Comparison of ENCODE assay signal across 12 cellular contexts in genomic region chr4:78749258-78749971, GRCh38. TPM values are rescaled to one million over a fixed set of nuclear protein-coding genes. Genes with fewer than 3 reads are reported as not detected.
DNase-seq lines count a peak whose midpoint lies in the region; ATAC-seq lines count a peak whose summit lies in the region.
"Had no signal": no experiment of that assay in that cellular context is flagged by ENCODE, and none has a peak within 500 bp of the region (broad histone marks: within the 10 kb centered on the region; RNA-seq: fewer than 3 reads in every experiment).

No MANE protein-coding gene starts in this region.

- peak; percentile 45 for ATAC-seq in GM19395 (IDR thresholded peaks at IDR 0.05; ENCODE audit: unreplicated experiment)
- ATAC-seq in HG03175 (IDR thresholded peaks at IDR 0.05; ENCODE audit: unreplicated experiment) = peak; percentile 57
- no peak for ATAC-seq in aorta (ENCODE audit: low FRiP score)

- intact Hi-C loops in dendritic cell treated with granulocyte-macrophage colony-stimulating factor and Interleukin-4, amounts not matched to agents 40 ng/mL and 50 ng/mL, for 4 days (cut with micrococcal nuclease) = no loop called here
- intact Hi-C loops in aorta (cut with DNase I) = no loop called here

- H3K9me3 ChIP-seq in BLaER1 (no peaks in the 10 kb centered on the region), aorta (ENCODE audit: control insufficient read depth, low read length) (no peaks in the 10 kb centered on the region)

- H3K36me3 ChIP-seq in BLaER1 = no peaks in the 10 kb centered on the region
- no peaks in the 10 kb centered on the region for H3K36me3 ChIP-seq in aorta (ENCODE audit: control insufficient read depth in 1 of 2, insufficient read depth in 2 of 2, low read length in 1 of 2)

- no peak for DNase-seq in aorta
- no peak for DNase-seq in NCI-H2029 treated with DMSO at 0.1 percent for 48 hours (lab: John Stamatoyannopoulos, UW)
- DNase-seq in cerebellar cortex (ENCODE audit: low spot score) = no peak
- no peak for DNase-seq in NCI-H1930 (lab: John Stamatoyannopoulos, UW)
- DNase-seq: HCEC 1CT, mesenchymal stem cell, NCI-H69, T-helper 17 cell had no signal

- H3K4me3 Mint-ChIP-seq in dendritic cell treated with granulocyte-macrophage colony-stimulating factor and Interleukin-4, amounts not matched to agents 40 ng/mL and 50 ng/mL, for 4 days = peak overlapping the region; percentile 20
- H3K4me3 Mint-ChIP-seq: T-helper 17 cell had no signal

- no peaks in the 10 kb centered on the region for H3K27me3 Mint-ChIP-seq in dendritic cell treated with granulocyte-macrophage colony-stimulating factor and Interleukin-4, amounts not matched to agents 40 ng/mL and 50 ng/mL, for 4 days
- H3K27me3 Mint-ChIP-seq: T-helper 17 cell had no signal

- H3K36me3 Mint-ChIP-seq in dendritic cell treated with granulocyte-macrophage colony-stimulating factor and Interleukin-4, amounts not matched to agents 40 ng/mL and 50 ng/mL, for 4 days (ENCODE audit: low read depth) = no peaks in the 10 kb centered on the region

- H3K27ac Mint-ChIP-seq in dendritic cell treated with granulocyte-macrophage colony-stimulating factor and Interleukin-4, amounts not matched to agents 40 ng/mL and 50 ng/mL, for 4 days = peak overlapping the region; percentile 99
- H3K27ac Mint-ChIP-seq: T-helper 17 cell had no signal

- H3K4me3 ChIP-seq in BLaER1 (no peak overlapping the region), aorta (ENCODE audit: low read length in 2 of 2) (no peak overlapping the region)

- H3K4me1 ChIP-seq in BLaER1 (peaks cover 23% of the 10 kb centered on the region), aorta (ENCODE audit: control insufficient read depth in 1 of 2, insufficient read depth in 2 of 2, low read length in 2 of 2) (no peaks in the 10 kb centered on the region)

- 68 to 69% methylated on average over 4 of the region's 4 CpGs for WGBS in aorta, 2 donors

- H3K4me1 Mint-ChIP-seq in dendritic cell treated with granulocyte-macrophage colony-stimulating factor and Interleukin-4, amounts not matched to agents 40 ng/mL and 50 ng/mL, for 4 days (ENCODE audit: low read depth) = peaks cover 39% of the 10 kb centered on the region

- H3K9me3 Mint-ChIP-seq in dendritic cell treated with granulocyte-macrophage colony-stimulating factor and Interleukin-4, amounts not matched to agents 40 ng/mL and 50 ng/mL, for 4 days = no peaks in the 10 kb centered on the region

- H3K27me3 ChIP-seq in BLaER1 (no peaks in the 10 kb centered on the region), aorta (ENCODE audit: control insufficient read depth in 1 of 2, insufficient read depth in 2 of 2, low read length in 1 of 2) (no peaks in the 10 kb centered on the region)

- H3K9ac ChIP-seq in BLaER1 = no peak overlapping the region

- H3K27ac ChIP-seq in BLaER1 = no peak overlapping the region
- no peak overlapping the region for H3K27ac ChIP-seq in aorta (ENCODE audit: low read depth in 1 of 2, low read length in 2 of 2)

- 0 out of 2 replicates have a peak overlapping the region, but pooled peaks have one; percentile 38 for H3K4me2 ChIP-seq in BLaER1

- no peaks in the 10 kb centered on the region for H4K20me1 ChIP-seq in BLaER1

RNA-seq across cellular contexts. Expression of gene BMP2K, which starts 26.7 kb away (rescaled TPM):
- total RNA-seq in aorta = 10 to 100 TPM; 34.4 to 75.4 TPM
- polyA plus RNA-seq in aorta = 10 to 100 TPM in 1 of 2 donors, 1 to 10 TPM in 1; 7.1 to 12.5 TPM
